31 cellular contexts compared by ENCODE assay signal in the genomic region with DNA sequence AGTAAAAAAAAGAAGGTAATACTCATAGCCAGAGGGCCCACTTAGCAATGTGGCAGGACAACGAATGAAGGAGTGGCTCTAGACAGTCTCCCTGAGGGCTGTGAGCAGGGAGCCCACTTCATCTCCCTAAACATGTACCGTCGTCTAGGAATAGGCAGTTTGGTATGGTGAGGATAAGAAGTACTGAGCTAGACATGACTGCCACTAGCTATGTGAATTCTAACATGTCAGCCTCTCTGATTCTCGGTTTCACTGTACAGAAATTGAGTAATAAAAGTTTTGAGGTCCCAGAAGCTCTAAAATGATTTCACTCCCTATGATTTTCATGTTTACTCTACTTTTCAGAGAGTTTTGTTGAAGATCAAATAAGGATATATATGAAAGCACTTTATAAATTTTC.
"Had no signal": no experiment of that assay in that cellular context is flagged by ENCODE, and none has a peak within 500 bp of the region (broad histone marks: within the 10 kb centered on the region; RNA-seq: fewer than 3 reads in every experiment).

No MANE protein-coding gene starts in this region.

- H3K4me3 ChIP-seq: coronary artery, dorsolateral prefrontal cortex had no signal

- H3K27ac ChIP-seq: brain microvascular endothelial cell, coronary artery, dorsolateral prefrontal cortex, WERI-Rb-1 had no signal

- H3K27me3 ChIP-seq: brain microvascular endothelial cell, dorsolateral prefrontal cortex had no signal

- DNase-seq: activated B cell treated with CpG ODN at 0.5 μM for 24 hours; activated CD4-positive, alpha-beta T cell treated with anti-CD3 and anti-CD28 coated beads for 48 hours; activated CD4-positive, alpha-beta T cell treated with anti-CD3 and anti-CD28 coated beads, Interleukin-2, amount 50 U/mL, for 1 hour; activated CD4-positive, alpha-beta T cell treated with anti-CD3 and anti-CD28 coated beads, Interleukin-2, amount 50 U/mL, for 48 hours; activated CD8-positive, alpha-beta memory T cell treated with anti-CD3 and anti-CD28 coated beads for 24 hours; activated CD8-positive, alpha-beta memory T cell treated with anti-CD3 and anti-CD28 coated beads, Interleukin-2, amount 50 U/mL, for 4 hours; activated CD8-positive, alpha-beta T cell treated with anti-CD3 and anti-CD28 coated beads for 36 hours; activated effector memory CD4-positive, alpha-beta T cell treated with Interleukin-2 at 50 U/mL for 16 hours; activated gamma-delta T cell treated with Interleukin-2 at 50 U/mL for 16 hours; activated naive CD4-positive, alpha-beta T cell treated with anti-CD3 and anti-CD28 coated beads, Interleukin-2, amount 50 U/mL, for 16 hours; activated naive CD4-positive, alpha-beta T cell treated with Interleukin-2 at 50 U/mL for 16 hours; activated T-cell treated with anti-CD3 and anti-CD28 coated beads for 4 hours; activated T-cell treated with anti-CD3 and anti-CD28 coated beads, Interleukin-2, amount 50 U/mL, for 24 hours; activated T-cell treated with anti-CD3 and anti-CD28 coated beads, Interleukin-2, amount 50 U/mL, for 72 hours; amniotic stem cell; anterior cingulate cortex; brain microvascular endothelial cell; dorsolateral prefrontal cortex; effector memory CD4-positive, alpha-beta T cell; endodermal cell; foreskin fibroblast; head of caudate nucleus; hippocampal formation; T1000; WERI-Rb-1 had no signal

- FAIRE-seq: astrocyte, bronchial epithelial cell, frontal cortex had no signal

- ATAC-seq: activated CD4-positive, CD25-positive, alpha-beta regulatory T cell treated with anti-CD3 and anti-CD28 coated beads, Interleukin-2, amount 50 U/mL, for 24 hours; activated CD8-positive, alpha-beta T cell treated with anti-CD3 and anti-CD28 coated beads for 36 hours; esophagus mucosa had no signal
